In genomic region chr1:68785328-68785727, GRCh38 we compare ENCODE assay signal across 34 cellular contexts.
"Had no signal": no experiment of that assay in that cellular context is flagged by ENCODE, and none has a peak within 500 bp of the region (broad histone marks: within the 10 kb centered on the region; RNA-seq: fewer than 3 reads in every experiment).

No MANE protein-coding gene starts in this region.

- H3K36me3 ChIP-seq: MG63 had no signal

- H3K4me3 ChIP-seq: MG63 had no signal

- H3K27ac ChIP-seq: KMS-11 had no signal

- DNase-seq: Karpas-422, Kasumi-1, MG63, MM.1S, MV-4-11, NCI-H1048, NCI-H1092, NCI-H1092 treated with DMSO at 0.1 percent for 48 hours, NCI-H1105, NCI-H1105 treated with DMSO at 0.1 percent for 48 hours, NCI-H1417, NCI-H1417 treated with DMSO at 0.1 percent for 48 hours, NCI-H1436, NCI-H1436 treated with DMSO at 0.1 percent for 48 hours, NCI-H146, NCI-H1694, NCI-H1694 treated with DMSO at 0.1 percent for 48 hours, NCI-H187, NCI-H187 treated with DMSO at 0.1 percent for 48 hours, NCI-H1930, NCI-H2029, NCI-H2029 treated with DMSO at 0.1 percent for 48 hours, NCI-H2081, NCI-H2081 treated with DMSO at 0.1 percent for 48 hours, NCI-H2107, NCI-H2171, NCI-H2171 treated with DMSO at 0.1 percent for 48 hours, NCI-H2227 treated with DMSO at 0.1 percent for 48 hours, NCI-H226, NCI-H345, NCI-H446, NCI-H446 treated with DMSO at 0.1 percent for 48 hours, NCI-H510A had no signal

- H3K4me2 ChIP-seq: KMS-11 had no signal

- H3K9ac ChIP-seq: KMS-11 had no signal

- H3K9me3 ChIP-seq: MG63 had no signal
